15 cellular contexts compared by ENCODE assay signal in the genomic region with DNA sequence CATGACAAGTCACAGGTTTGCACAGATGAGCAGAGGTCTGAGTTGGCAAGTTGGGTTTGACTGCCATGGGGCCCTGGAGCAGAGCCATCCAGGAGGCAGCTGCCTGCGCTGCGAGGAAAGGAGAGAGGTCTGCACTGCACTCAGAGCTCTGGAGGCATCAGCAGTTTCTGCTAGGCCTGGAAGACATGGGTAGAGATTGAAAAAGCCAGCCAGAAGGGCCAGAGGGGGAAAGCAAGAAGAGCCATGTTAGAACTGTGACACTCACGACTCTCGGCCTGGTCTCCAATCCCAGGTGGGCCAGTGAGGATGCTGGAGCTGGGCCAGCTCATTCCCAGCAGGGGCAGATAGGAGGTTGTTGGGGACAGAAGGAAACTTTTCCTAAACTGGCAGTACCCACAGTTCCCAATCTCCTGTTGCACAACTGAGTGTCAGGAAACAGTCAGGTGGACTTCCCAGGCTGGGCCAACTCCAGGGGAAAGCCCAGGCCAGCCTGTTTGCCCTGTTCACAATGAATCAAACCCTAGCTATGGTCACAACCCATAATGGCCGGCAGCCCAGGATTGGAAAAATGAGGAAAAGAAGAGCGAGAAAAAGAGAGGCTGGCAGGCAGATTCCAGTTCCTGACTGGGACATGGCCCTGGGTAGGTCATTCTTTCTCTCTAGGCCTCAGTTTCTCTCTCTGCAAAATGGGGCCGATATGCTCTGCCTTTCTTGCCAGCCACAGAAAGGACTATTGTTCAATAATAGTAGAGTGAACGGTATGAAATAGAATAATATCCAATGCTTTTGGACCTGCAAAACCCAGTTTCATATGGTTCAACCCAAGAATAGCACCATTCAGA. TPM values are rescaled to one million over a fixed set of nuclear protein-coding genes. Genes with fewer than 3 reads are reported as not detected.
DNase-seq lines count a peak whose midpoint lies in the region; ATAC-seq and TF ChIP-seq lines count a peak whose summit lies in the region.
"Had no signal": no experiment of that assay in that cellular context is flagged by ENCODE, and none has a peak within 500 bp of the region (broad histone marks: within the 10 kb centered on the region; RNA-seq: fewer than 3 reads in every experiment).

No MANE protein-coding gene starts in this region.

- ATAC-seq in GM19463 (IDR thresholded peaks at IDR 0.05; ENCODE audit: unreplicated experiment): no peak

- TF ChIP-seq CTCF in epithelial cell of esophagus (IDR thresholded peaks at IDR 0.05; ENCODE audit: insufficient read depth, low read depth, low read length, missing control alignments) (no peak), osteocyte (IDR thresholded peaks at IDR 0.05) (no peak), GM13977 (IDR thresholded peaks at IDR 0.05; ENCODE audit: extremely low read depth, insufficient read depth, missing control alignments) (no peak)

- H3K4me3 ChIP-seq in MG63 (no peak overlapping the region), epithelial cell of esophagus (ENCODE audit: low read length) (no peak overlapping the region)

- no peaks in the 10 kb centered on the region for H3K36me3 ChIP-seq in MG63

- peaks cover 10% of the 10 kb centered on the region for H3K4me1 Mint-ChIP-seq in osteocyte (ENCODE audit: unreplicated experiment)

- in situ Hi-C loops in GM13977 (cut with MboI; ENCODE audit: low pct_unique_long_range_greater_than_20kb, low sequenced_read_pairs, unreplicated experiment): no loop called here

- H3K27me3 ChIP-seq in MG63: no peaks in the 10 kb centered on the region

- no peak overlapping the region for H3K4me3 Mint-ChIP-seq in osteocyte (ENCODE audit: unreplicated experiment)
- H3K4me3 Mint-ChIP-seq: activated naive CD8-positive, alpha-beta T cell treated with anti-CD3 and anti-CD28 coated beads, Interleukin-2, amount 10 ng/mL, durations not matched to agents 7 days and 5 days had no signal

- no peak overlapping the region for H3K27ac Mint-ChIP-seq in osteocyte (ENCODE audit: unreplicated experiment)
- H3K27ac Mint-ChIP-seq: activated naive CD8-positive, alpha-beta T cell treated with anti-CD3 and anti-CD28 coated beads, Interleukin-2, amount 10 ng/mL, durations not matched to agents 7 days and 5 days had no signal

- H3K36me3 Mint-ChIP-seq in osteocyte (ENCODE audit: unreplicated experiment): peaks cover 13% of the 10 kb centered on the region
- H3K36me3 Mint-ChIP-seq: activated naive CD8-positive, alpha-beta T cell treated with anti-CD3 and anti-CD28 coated beads, Interleukin-2, amount 10 ng/mL, durations not matched to agents 7 days and 5 days had no signal

- H3K9me3 ChIP-seq in MG63: no peaks in the 10 kb centered on the region

- DNase-seq in AG20443 (ENCODE audit: low spot score) (peak; percentile 11), MG63 (peak; percentile 37), epithelial cell of esophagus (ENCODE audit: low read depth) (peak; percentile 49), osteocyte (ENCODE audit: extremely low spot score, unreplicated experiment) (peak; percentile 62), RKO (ENCODE audit: low spot score) (no peak), GM13977 (ENCODE audit: low spot score) (no peak), COR-L47 (lab: John Stamatoyannopoulos, UW) (no peak)
- DNase-seq: activated CD4-positive, CD25-positive, alpha-beta regulatory T cell; activated naive CD8-positive, alpha-beta T cell treated with anti-CD3 and anti-CD28 coated beads, Interleukin-2, amount 10 ng/mL, durations not matched to agents 7 days and 5 days; activated T-cell treated with anti-CD3 and anti-CD28 coated beads, Interleukin-2, amount 50 U/mL, for 1 hour; DMS53; NCI-H510A treated with DMSO at 0.1 percent for 48 hours had no signal

- no peaks in the 10 kb centered on the region for H3K9me3 Mint-ChIP-seq in osteocyte (ENCODE audit: unreplicated experiment)
- H3K9me3 Mint-ChIP-seq: activated naive CD8-positive, alpha-beta T cell treated with anti-CD3 and anti-CD28 coated beads, Interleukin-2, amount 10 ng/mL, durations not matched to agents 7 days and 5 days had no signal

- H3K27me3 Mint-ChIP-seq in osteocyte (ENCODE audit: unreplicated experiment): peaks cover 4% of the 10 kb centered on the region

RNA-seq across cellular contexts. Expression of a gene that starts 7.8 kb away (rescaled TPM):
- total RNA-seq in MG63 (2014; rRNA removed; shearing (Covaris generic); ENCODE audit: low replicate concordance): not detected in 2 replicates
- not detected in 2 replicates for total RNA-seq in osteocyte
- total RNA-seq: activated naive CD8-positive, alpha-beta T cell treated with anti-CD3 and anti-CD28 coated beads, Interleukin-2, amount 10 ng/mL, durations not matched to agents 7 days and 5 days; lung microvascular endothelial cell had no signal

RNA-seq across cellular contexts. Expression of a gene that starts 14.6 kb away (rescaled TPM):
- total RNA-seq in MG63 (2014; rRNA removed; shearing (Covaris generic); ENCODE audit: low replicate concordance): not detected in 2 replicates
- not detected in 2 replicates for total RNA-seq in osteocyte
- total RNA-seq: activated naive CD8-positive, alpha-beta T cell treated with anti-CD3 and anti-CD28 coated beads, Interleukin-2, amount 10 ng/mL, durations not matched to agents 7 days and 5 days; lung microvascular endothelial cell; skeletal muscle tissue had no signal

Comparison
In these comparisons a context has a peak if more than half of its experiments do, and no peak if none do; other contexts are left out.
1. DNase-seq: peak in AG20443 (single experiment), MG63 (single experiment), epithelial cell of esophagus (single experiment) and osteocyte (single experiment); none in RKO (single experiment), GM13977 (single experiment) and COR-L47 (single experiment).